ENCODE assay signal across 9 cellular contexts in the genomic region with DNA sequence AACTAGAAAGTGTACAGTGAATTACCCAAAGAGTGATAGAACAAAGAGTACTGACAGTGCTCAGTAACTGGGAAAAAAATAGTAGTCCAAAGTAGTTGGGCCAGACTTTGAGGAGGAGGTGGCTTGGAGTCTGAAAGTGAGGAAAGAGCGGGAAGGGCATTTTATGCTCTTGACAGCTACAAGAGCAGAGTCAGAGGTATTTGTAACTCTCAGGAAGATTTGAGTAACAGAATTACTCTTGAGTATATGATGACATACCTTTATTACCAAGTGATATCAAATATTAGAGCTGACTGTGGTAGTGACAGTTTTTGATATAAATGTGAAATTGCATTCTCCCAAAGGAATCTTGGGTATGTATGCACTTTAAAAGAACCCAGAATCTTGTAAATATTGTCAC. TPM values are rescaled to one million over a fixed set of nuclear protein-coding genes. Genes with fewer than 3 reads are reported as not detected.
A peak's percentile ranks its signal among the peaks of the same experiment; 100 is the strongest.
DNase-seq lines count a peak whose midpoint lies in the region; ATAC-seq and TF ChIP-seq lines count a peak whose summit lies in the region.
"Had no signal": no experiment of that assay in that cellular context is flagged by ENCODE, and none has a peak within 500 bp of the region (broad histone marks: within the 10 kb centered on the region; RNA-seq: fewer than 3 reads in every experiment).

No MANE protein-coding gene starts in this region.

- peaks cover 48% of the 10 kb centered on the region for H3K4me1 Mint-ChIP-seq in activated CD8-positive, alpha-beta T cell treated with anti-CD3 and anti-CD28 coated beads, Interleukin-2, amount 10 ng/mL, durations not matched to agents 7 days and 5 days (ENCODE audit: low read depth)

- ATAC-seq in Right ventricle myocardium inferior (no peak), GM19023 (IDR thresholded peaks at IDR 0.05; ENCODE audit: unreplicated experiment) (no peak)
- ATAC-seq in activated CD8-positive, alpha-beta T cell treated with anti-CD3 and anti-CD28 coated beads, Interleukin-2, amount 10 ng/mL, durations not matched to agents 7 days and 5 days: no peak

- H3K4me3 ChIP-seq in cardiac muscle cell (peak overlapping the region; percentile 94), iPS-18a (ENCODE audit: low read length) (peak overlapping the region; percentile 97), transverse colon (peak overlapping the region in 1 of 4 donors; percentile 97)

- H3K4me3 Mint-ChIP-seq in activated CD8-positive, alpha-beta T cell treated with anti-CD3 and anti-CD28 coated beads, Interleukin-2, amount 10 ng/mL, durations not matched to agents 7 days and 5 days: peak overlapping the region; percentile 96

- H3K36me3 Mint-ChIP-seq in activated CD8-positive, alpha-beta T cell treated with anti-CD3 and anti-CD28 coated beads, Interleukin-2, amount 10 ng/mL, durations not matched to agents 7 days and 5 days (ENCODE audit: low read depth): peaks cover 16% of the 10 kb centered on the region

- TF ChIP-seq CTCF in cardiac muscle cell (IDR thresholded peaks at IDR 0.05; ENCODE audit: low read depth, low read length): no peak
- no peak for TF ChIP-seq CTCF in transverse colon (IDR thresholded peaks at IDR 0.05)

- H3K27me3 ChIP-seq in cardiac muscle cell (no peaks in the 10 kb centered on the region), iPS-18a (ENCODE audit: control insufficient read depth, insufficient read depth, low read length) (no peaks in the 10 kb centered on the region), transverse colon (no peaks in the 10 kb centered on the region)

- intact Hi-C loops in Right ventricle myocardium inferior (cut with DNase I) (no loop called here), transverse colon (cut with DNase I; ENCODE audit: low total_unique reads) (no loop called here)

- H3K27ac ChIP-seq in cardiac muscle cell: peak overlapping the region; percentile 28
- H3K27ac ChIP-seq in iPS-18a (ENCODE audit: low read length): no peak overlapping the region
- peak overlapping the region in 3 of 4 donors; percentile 27 to 99 (median 99) for H3K27ac ChIP-seq in transverse colon

- H3K9me3 ChIP-seq in cardiac muscle cell (ENCODE audit: low read depth) (no peaks in the 10 kb centered on the region), iPS-18a (ENCODE audit: control insufficient read depth, low read depth, low read length) (no peaks in the 10 kb centered on the region), transverse colon (no peaks in the 10 kb centered on the region)

- H3K4me1 ChIP-seq in cardiac muscle cell (ENCODE audit: low read depth) (peaks cover 25% of the 10 kb centered on the region), iPS-18a (ENCODE audit: control insufficient read depth, low read depth, low read length) (peaks cover 30% of the 10 kb centered on the region), transverse colon (peaks cover 9 to 65% (median 33%) of the 10 kb centered on the region in 4 donors)

- in situ Hi-C loops in transverse colon (cut with MboI; ENCODE audit: low pct_ligation_motif_present in 1 of 4, low pct_unique_long_range_greater_than_20kb in 1 of 4, low sequenced_read_pairs in 3 of 4): loop anchor here in 2 of 4 donors (25.0 kb wide), 1 partner anchor 444 kb away; a partner anchor contains a TSS

- DNase-seq in cardiac muscle cell (ENCODE audit: low read depth in 1 of 2, low spot score in 1 of 2): peak; percentile 12 to 40
- no peak for DNase-seq in Right ventricle myocardium inferior (ENCODE audit: missing footprints)
- DNase-seq in activated CD8-positive, alpha-beta T cell treated with anti-CD3 and anti-CD28 coated beads, Interleukin-2, amount 10 ng/mL, durations not matched to agents 7 days and 5 days: no peak
- DNase-seq in transverse colon: no peak
- no peak for DNase-seq in cerebellar nuclear complex (lab: John Stamatoyannopoulos, UW)
- DNase-seq in activated CD4-positive, alpha-beta T cell treated with anti-CD3 and anti-CD28 coated beads for 48 hours: no peak
- DNase-seq: NCI-H774 had no signal

- POLR2A ChIA-PET in activated CD8-positive, alpha-beta T cell treated with anti-CD3 and anti-CD28 coated beads, Interleukin-2, amount 10 ng/mL, durations not matched to agents 7 days and 5 days (lab: Charles Lee): no interaction called here

- CTCF ChIA-PET in activated CD8-positive, alpha-beta T cell treated with anti-CD3 and anti-CD28 coated beads, Interleukin-2, amount 10 ng/mL, durations not matched to agents 7 days and 5 days (lab: Charles Lee): interaction anchor here (0.6 to 1.7 kb wide), 7 partner anchors 16 to 601 kb away, joined by 3 to 6 read pairs (median 3); no protein-coding TSS in a partner anchor

- no peak for TF ChIP-seq POLR2A in transverse colon (IDR thresholded peaks at IDR 0.05)

- no peak for TF ChIP-seq EP300 in transverse colon (IDR thresholded peaks at IDR 0.05; ENCODE audit: low read depth)

- peak overlapping the region; percentile 83 for H3K9ac ChIP-seq in iPS-18a (ENCODE audit: low read length)

- H3K27me3 Mint-ChIP-seq in activated CD8-positive, alpha-beta T cell treated with anti-CD3 and anti-CD28 coated beads, Interleukin-2, amount 10 ng/mL, durations not matched to agents 7 days and 5 days (ENCODE audit: low read depth): no peaks in the 10 kb centered on the region

- 50% methylated on average over 1 of the region's 1 CpG for WGBS in transverse colon (ENCODE audit: low coverage in 1 of 2), 2 donors

- H3K36me3 ChIP-seq in cardiac muscle cell (no peaks in the 10 kb centered on the region), iPS-18a (ENCODE audit: control insufficient read depth, low read depth, low read length) (no peaks in the 10 kb centered on the region), transverse colon (no peaks in the 10 kb centered on the region)

- H3K9me3 Mint-ChIP-seq in activated CD8-positive, alpha-beta T cell treated with anti-CD3 and anti-CD28 coated beads, Interleukin-2, amount 10 ng/mL, durations not matched to agents 7 days and 5 days (ENCODE audit: insufficient read depth): no peaks in the 10 kb centered on the region

- peak overlapping the region; percentile 47 for H3K27ac Mint-ChIP-seq in activated CD8-positive, alpha-beta T cell treated with anti-CD3 and anti-CD28 coated beads, Interleukin-2, amount 10 ng/mL, durations not matched to agents 7 days and 5 days

RNA-seq across cellular contexts. Expression of a gene that starts 2.2 kb away (rescaled TPM):
- total RNA-seq in cardiac muscle cell (22.4 and 92.5 TPM in 2 replicates), Right ventricle myocardium inferior (116 TPM), transverse colon (100 to 1,000 TPM in 1 of 4 donors, 10 to 100 TPM in 3; 28.4 to 355 (median 55.8) TPM)
- polyA plus RNA-seq in cardiac muscle cell: 23.8 and 28.4 TPM in 2 replicates
- total RNA-seq in activated CD8-positive, alpha-beta T cell treated with anti-CD3 and anti-CD28 coated beads, Interleukin-2, amount 10 ng/mL, durations not matched to agents 7 days and 5 days: 10 to 100 TPM; 61.3 to 61.6 TPM

Comparison
In these comparisons a context has a peak if more than half of its experiments do, and no peak if none do; other contexts are left out.
1. DNase-seq: peak in cardiac muscle cell (2 of 2); none in Right ventricle myocardium inferior (single experiment), activated CD8-positive, alpha-beta T cell treated with anti-CD3 and anti-CD28 coated beads, Interleukin-2, amount 10 ng/mL, durations not matched to agents 7 days and 5 days (single experiment), transverse colon (single experiment), cerebellar nuclear complex (0 of 2) and activated CD4-positive, alpha-beta T cell treated with anti-CD3 and anti-CD28 coated beads for 48 hours (single experiment).